In genomic region chr20:41316602-41317535, GRCh38 we compare ENCODE assay signal across 8 cellular contexts. TPM values are rescaled to one million over a fixed set of nuclear protein-coding genes. Genes with fewer than 3 reads are reported as not detected.
DNase-seq lines count a peak whose midpoint lies in the region; ATAC-seq and TF ChIP-seq lines count a peak whose summit lies in the region.

No MANE protein-coding gene starts in this region.

- DNase-seq in OCI-LY7 (ENCODE audit: low spot score) (peak; percentile 73), activated T-helper 1 cell treated with Interleukin-2 at 50 U/mL for 16 hours (ENCODE audit: low read depth) (peak; percentile 64), fibroblast of gingiva (ENCODE audit: low read depth) (peak; percentile 82), natural killer cell (peak; percentile 59)
- DNase-seq in stimulated activated naive CD4-positive, alpha-beta T cell treated with Interleukin-2 at 50 U/mL for 16 hours (lab: John Stamatoyannopoulos, UW): peak; percentile 74

- H3K9ac ChIP-seq in BLaER1 treated with 17β-estradiol and CSF1 and Interleukin-3, amounts not matched to agents 10 nM and 100 nM: peak overlapping the region; percentile 92 to 99 (median 97)

- H3K4me1 Mint-ChIP-seq in natural killer cell: peaks cover 13 to 19% of the 10 kb centered on the region in 2 donors

- H3K9me3 ChIP-seq in BLaER1 treated with 17β-estradiol and CSF1 and Interleukin-3, amounts not matched to agents 10 nM and 100 nM (replicated peaks in 1 of 11): peaks cover 6 to 11% (median 8%) of the 10 kb centered on the region in 11 experiments; a peak in 16 of 22 replicates
- H3K9me3 ChIP-seq in OCI-LY7 (ENCODE audit: low read length): no peaks in the 10 kb centered on the region

- H3K27me3 Mint-ChIP-seq in natural killer cell (ENCODE audit: low read depth in 2 of 2): peaks cover 0 to 3% of the 10 kb centered on the region in 2 donors

- H3K9me2 ChIP-seq in OCI-LY7 (ENCODE audit: insufficient read depth, low read length): no peaks in the 10 kb centered on the region

- H3K4me1 ChIP-seq in BLaER1 treated with 17β-estradiol and CSF1 and Interleukin-3, amounts not matched to agents 10 nM and 100 nM: peaks cover 24 to 38% (median 33%) of the 10 kb centered on the region in 10 experiments
- peaks cover 20% of the 10 kb centered on the region for H3K4me1 ChIP-seq in OCI-LY7 (ENCODE audit: insufficient read depth, low read length, poor library complexity, severe bottlenecking)

- POLR2A ChIA-PET in OCI-LY7 (lab: Charles Lee): interaction anchor here (1.4 kb wide), 1 partner anchor 10 kb away, joined by 3 read pairs; no protein-coding TSS in a partner anchor

- ATAC-seq in GM19328 (IDR thresholded peaks at IDR 0.05; ENCODE audit: unreplicated experiment) (peak; percentile 57), HG03457 (IDR thresholded peaks at IDR 0.05; ENCODE audit: unreplicated experiment) (peak; percentile 28), natural killer cell (peak; percentile 58 to 70 (median 64))

- CTCF ChIA-PET in OCI-LY7 (lab: Charles Lee; ENCODE audit: unreplicated experiment): no interaction called here

- H4K20me1 ChIP-seq in BLaER1 treated with 17β-estradiol and CSF1 and Interleukin-3, amounts not matched to agents 10 nM and 100 nM: no peaks in the 10 kb centered on the region
- no peaks in the 10 kb centered on the region for H4K20me1 ChIP-seq in OCI-LY7 (ENCODE audit: insufficient read depth, low read length)

- peak overlapping the region; percentile 81 to 100 (median 98) for H3K4me2 ChIP-seq in BLaER1 treated with 17β-estradiol and CSF1 and Interleukin-3, amounts not matched to agents 10 nM and 100 nM
- H3K4me2 ChIP-seq in OCI-LY7 (ENCODE audit: low read length): peak overlapping the region; percentile 93

- H3K9me3 Mint-ChIP-seq in natural killer cell: no peaks in the 10 kb centered on the region

- H2AFZ ChIP-seq in OCI-LY7 (ENCODE audit: low read length): peak overlapping the region; percentile 70

- H3K79me2 ChIP-seq in OCI-LY7 (ENCODE audit: insufficient read depth, low read depth, low read length): peaks cover 14% of the 10 kb centered on the region; the same call in 1 of the 2 replicates

- peaks cover 0 to 10% (median 9%) of the 10 kb centered on the region in 11 experiments; a peak in 13 of 22 replicates for H3K36me3 ChIP-seq in BLaER1 treated with 17β-estradiol and CSF1 and Interleukin-3, amounts not matched to agents 10 nM and 100 nM
- H3K36me3 ChIP-seq in OCI-LY7 (ENCODE audit: insufficient read depth, low read length): no peaks in the 10 kb centered on the region; the same call in 1 of the 2 replicates

- H3K4me3 ChIP-seq in BLaER1 treated with 17β-estradiol and CSF1 and Interleukin-3, amounts not matched to agents 10 nM and 100 nM: peak overlapping the region; percentile 79 to 99 (median 92)
- peak overlapping the region; percentile 91 for H3K4me3 ChIP-seq in OCI-LY7 (ENCODE audit: low read depth, low read length, poor library complexity, severe bottlenecking)

- H3K4me3 Mint-ChIP-seq in natural killer cell: peak overlapping the region; percentile 87

- H3K27ac Mint-ChIP-seq in natural killer cell: peak overlapping the region; percentile 70 to 85

- no TSS peak for BruUV-seq in OCI-LY7 (replicated peaks; lab: Mats Ljungman, UMichigan)

- no peak for TF ChIP-seq CTCF in OCI-LY7 (conservative IDR thresholded peaks at IDR 0.05; ENCODE audit: low read length)
- TF ChIP-seq CTCF in natural killer cell (IDR thresholded peaks at IDR 0.05): no peak

- H3K27ac ChIP-seq in BLaER1 treated with 17β-estradiol and CSF1 and Interleukin-3, amounts not matched to agents 10 nM and 100 nM: peak overlapping the region; percentile 80 to 97 (median 94)
- peak overlapping the region; percentile 59 for H3K27ac ChIP-seq in OCI-LY7 (ENCODE audit: low read depth, low read length, poor library complexity, severe bottlenecking)

- intact Hi-C loops in OCI-LY7 (cut with micrococcal nuclease; ENCODE audit: unreplicated experiment) (no loop called here), natural killer cell (cut with micrococcal nuclease) (loop anchor here (5.0 kb wide), 1 partner anchor 180 kb away; the partner anchor contains the start of gene PLCG1)

- no peaks in the 10 kb centered on the region for H3K27me3 ChIP-seq in BLaER1 treated with 17β-estradiol and CSF1 and Interleukin-3, amounts not matched to agents 10 nM and 100 nM

- H3K36me3 Mint-ChIP-seq in natural killer cell: no peaks in the 10 kb centered on the region

RNA-seq across cellular contexts. Expression of gene ZHX3, which starts 0.7 kb away (rescaled TPM):
- 5.8 and 6.4 TPM in 2 replicates for total RNA-seq in OCI-LY7 (2014; rRNA removed; shearing (Covaris generic))
- total RNA-seq in OCI-LY7 (2022): 16.9 and 21.7 TPM in 2 replicates
- total RNA-seq in natural killer cell: 10 to 100 TPM in 2 of 3 donors, 1 to 10 TPM in 1; 9.0 to 11.8 (median 10.3) TPM

RNA-seq across cellular contexts. Expression of gene LPIN3, which starts 23.8 kb away (rescaled TPM):
- total RNA-seq in OCI-LY7 (2014; rRNA removed; shearing (Covaris generic)): 0.19 and 0.51 TPM in 2 replicates
- total RNA-seq in OCI-LY7 (2022) (1.6 and 2.1 TPM in 2 replicates), natural killer cell (under 1 TPM in 2 of 3 donors, not detected in 1; 0.07 to 0.28 TPM)

RNA-seq across cellular contexts. Expression of gene EMILIN3, which starts 49.7 kb away (rescaled TPM):
- not detected in 2 replicates for total RNA-seq in OCI-LY7 (2014; rRNA removed; shearing (Covaris generic))
- total RNA-seq in OCI-LY7 (2022) (not detected in 2 replicates), natural killer cell (not detected)

Comparison
In these comparisons a context has a peak if more than half of its experiments do, and no peak if none do; other contexts are left out.
1. Peak in every context shown above with its lines: DNase-seq, ATAC-seq, H3K4me3 ChIP-seq and H3K27ac ChIP-seq.